ENCODE assay signal across 13 cellular contexts in the genomic region with DNA sequence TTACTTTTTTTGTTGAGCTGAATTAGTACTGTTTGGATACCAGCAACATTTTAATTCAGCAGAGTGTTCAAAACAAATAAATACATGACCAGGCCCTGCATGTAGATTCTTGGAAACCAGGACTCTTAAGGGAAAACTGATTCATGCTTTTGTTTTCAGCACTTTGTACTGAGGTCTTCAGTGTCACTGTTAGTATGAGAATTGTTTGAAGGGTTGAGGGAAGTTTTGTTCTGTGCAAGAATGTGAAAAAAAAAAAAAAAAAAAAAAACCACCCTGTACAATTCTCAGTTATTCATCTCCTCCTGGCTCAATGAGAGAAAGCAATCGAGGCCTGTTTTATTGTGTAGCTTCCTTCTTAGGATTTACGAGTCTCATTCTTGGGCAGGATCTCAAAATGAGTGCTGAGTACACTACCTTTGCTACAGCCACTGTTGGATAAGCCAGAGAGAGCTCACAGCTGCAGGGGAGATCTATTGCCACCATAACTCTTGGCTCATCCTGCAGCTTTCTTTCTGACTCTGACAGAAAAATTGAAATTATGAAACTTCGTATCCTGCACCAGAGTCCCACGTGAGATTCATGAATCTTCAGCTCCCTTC.
DNase-seq lines count a peak whose midpoint lies in the region; ATAC-seq and TF ChIP-seq lines count a peak whose summit lies in the region.
"Had no signal": no experiment of that assay in that cellular context is flagged by ENCODE, and none has a peak within 500 bp of the region (broad histone marks: within the 10 kb centered on the region; RNA-seq: fewer than 3 reads in every experiment).

No MANE protein-coding gene starts in this region.

- TF ChIP-seq CTCF in fibroblast of villous mesenchyme (IDR thresholded peaks at IDR 0.05; ENCODE audit: insufficient read depth, low read depth, low read length) (no peak), nephron (IDR thresholded peaks at IDR 0.05; ENCODE audit: unreplicated experiment in 3 of 3) (no peak)

- H3K9me3 ChIP-seq in aorta (ENCODE audit: control insufficient read depth, low read length): no peaks in the 10 kb centered on the region
- H3K9me3 ChIP-seq: HAP-1 had no signal

- H3K4me3 Mint-ChIP-seq in nephron: peak overlapping the region in 2 of 3 experiments; percentile 10 to 26
- H3K4me3 Mint-ChIP-seq: CD14-positive monocyte; CD8-positive, alpha-beta T cell had no signal

- H3K36me3 ChIP-seq in aorta (ENCODE audit: control insufficient read depth in 1 of 2, insufficient read depth in 2 of 2, low read length in 1 of 2): no peaks in the 10 kb centered on the region
- H3K36me3 ChIP-seq: HAP-1 had no signal

- peak overlapping the region; percentile 78 to 99 (median 96) for H3K27ac Mint-ChIP-seq in nephron
- H3K27ac Mint-ChIP-seq: CD14-positive monocyte; CD8-positive, alpha-beta T cell had no signal

- H3K27ac ChIP-seq in aorta (ENCODE audit: low read depth in 1 of 2, low read length in 2 of 2): no peak overlapping the region

- DNase-seq in astrocyte of the hippocampus (ENCODE audit: low read depth, low spot score) (peak; percentile 0), fibroblast of villous mesenchyme (ENCODE audit: low read depth) (peak; percentile 51), aorta (no peak), dedifferentiated amniotic fluid mesenchymal stem cell (ENCODE audit: extremely low spot score) (no peak), T-helper 9 cell (no peak)
- no peak for DNase-seq in effector CD4-positive, alpha-beta T cell
- DNase-seq: CD8-positive, alpha-beta T cell; COR-L47; DMS53; GF-D8 had no signal

- H3K9me3 Mint-ChIP-seq in nephron: no peaks in the 10 kb centered on the region
- H3K9me3 Mint-ChIP-seq: CD8-positive, alpha-beta T cell had no signal

- peak; percentile 40 for ATAC-seq in aorta (ENCODE audit: low FRiP score)
- ATAC-seq: CD8-positive, alpha-beta T cell had no signal

- intact Hi-C loops in aorta (cut with DNase I): no loop called here

- H3K4me1 ChIP-seq in aorta (ENCODE audit: control insufficient read depth in 1 of 2, insufficient read depth in 2 of 2, low read length in 2 of 2): no peaks in the 10 kb centered on the region
- H3K4me1 ChIP-seq: HAP-1 had no signal

- WGBS in aorta, 2 donors: 59 to 60% methylated on average over 4 of the region's 4 CpGs

- H3K27me3 Mint-ChIP-seq in nephron (ENCODE audit: low read depth): no peaks in the 10 kb centered on the region

- H3K4me3 ChIP-seq in fibroblast of villous mesenchyme (ENCODE audit: low read depth, low read length) (no peak overlapping the region), aorta (ENCODE audit: low read length in 2 of 2) (no peak overlapping the region)
- H3K4me3 ChIP-seq: HAP-1 had no signal

- no peaks in the 10 kb centered on the region for H3K27me3 ChIP-seq in aorta (ENCODE audit: control insufficient read depth in 1 of 2, insufficient read depth in 2 of 2, low read length in 1 of 2)

- peaks cover 24% of the 10 kb centered on the region for H3K4me1 Mint-ChIP-seq in nephron
- H3K4me1 Mint-ChIP-seq: CD14-positive monocyte had no signal

- peaks cover 4% of the 10 kb centered on the region for H3K36me3 Mint-ChIP-seq in nephron (ENCODE audit: low read depth)
- H3K36me3 Mint-ChIP-seq: CD14-positive monocyte; CD8-positive, alpha-beta T cell had no signal

Comparison
In these comparisons a context has a peak if more than half of its experiments do, and no peak if none do; other contexts are left out.
1. DNase-seq: peak in astrocyte of the hippocampus (single experiment) and fibroblast of villous mesenchyme (single experiment); none in aorta (0 of 2), dedifferentiated amniotic fluid mesenchymal stem cell (single experiment), T-helper 9 cell (single experiment) and effector CD4-positive, alpha-beta T cell (single experiment).